21 cellular contexts compared by ENCODE assay signal in genomic region chr1:22321917-22322316, GRCh38.
DNase-seq lines count a peak whose midpoint lies in the region; ATAC-seq and TF ChIP-seq lines count a peak whose summit lies in the region.
"Had no signal": no experiment of that assay in that cellular context is flagged by ENCODE, and none has a peak within 500 bp of the region (broad histone marks: within the 10 kb centered on the region; RNA-seq: fewer than 3 reads in every experiment).

No MANE protein-coding gene starts in this region.

- no peak overlapping the region for H3K27ac Mint-ChIP-seq in glutamatergic neuron (ENCODE audit: unreplicated experiment)
- H3K27ac Mint-ChIP-seq: CD14-positive monocyte; CD8-positive, alpha-beta memory T cell had no signal

- no peak for TF ChIP-seq CTCF in glutamatergic neuron (IDR thresholded peaks at IDR 0.05; ENCODE audit: partially characterized antibody, unreplicated experiment)

- H3K4me3 ChIP-seq in H7 (ENCODE audit: insufficient read depth, low read depth, low read length): no peak overlapping the region
- H3K4me3 ChIP-seq: SJSA1 had no signal

- intact Hi-C loops in sciatic nerve (cut with DNase I): no loop called here

- no peak overlapping the region for H3K4me3 Mint-ChIP-seq in glutamatergic neuron (ENCODE audit: unreplicated experiment)
- H3K4me3 Mint-ChIP-seq: CD14-positive monocyte; CD8-positive, alpha-beta memory T cell had no signal

- DNase-seq in D341Med (ENCODE audit: low spot score) (peak; percentile 9), H7 (peak; percentile 59), left lobe of liver (ENCODE audit: low spot score) (peak; percentile 26), sciatic nerve (ENCODE audit: low spot score) (peak; percentile 21), NCI-H1417 treated with DMSO at 0.1 percent for 48 hours (lab: John Stamatoyannopoulos, UW) (no peak), AG08395 (ENCODE audit: low spot score) (no peak), glutamatergic neuron (no peak)
- DNase-seq: BE2C; CD8-positive, alpha-beta memory T cell; DMS79 treated with DMSO at 0.1 percent for 48 hours; KBM-7; MV-4-11; NCI-H1694; NCI-H2029 treated with DMSO at 0.1 percent for 48 hours; NCI-H2227 treated with DMSO at 0.1 percent for 48 hours; NCI-H526 treated with DMSO at 0.1 percent for 48 hours; Right ventricle myocardium superior; RPMI8226 had no signal

- no peak for ATAC-seq in left lobe of liver
- ATAC-seq in sciatic nerve: no peak
- ATAC-seq in GM21423 (IDR thresholded peaks at IDR 0.05; ENCODE audit: unreplicated experiment): no peak

- peaks cover 10% of the 10 kb centered on the region for H3K4me1 Mint-ChIP-seq in glutamatergic neuron (ENCODE audit: low read depth, unreplicated experiment)
- H3K4me1 Mint-ChIP-seq: CD14-positive monocyte; CD8-positive, alpha-beta memory T cell had no signal

- peaks cover 2% of the 10 kb centered on the region for H3K27me3 Mint-ChIP-seq in glutamatergic neuron (ENCODE audit: unreplicated experiment)

- no peaks in the 10 kb centered on the region for H3K9me3 Mint-ChIP-seq in glutamatergic neuron (ENCODE audit: unreplicated experiment)
- H3K9me3 Mint-ChIP-seq: CD8-positive, alpha-beta memory T cell had no signal

- peaks cover 5% of the 10 kb centered on the region for H3K27me3 ChIP-seq in H7 (ENCODE audit: control insufficient read depth, insufficient read depth, low read length)
- H3K27me3 ChIP-seq: BE2C, SJSA1 had no signal

- no peaks in the 10 kb centered on the region for H3K36me3 ChIP-seq in H7 (replicated peaks; ENCODE audit: control insufficient read depth, insufficient read depth, low read length)
- H3K36me3 ChIP-seq: BE2C, SJSA1 had no signal

- no peaks in the 10 kb centered on the region for H3K36me3 Mint-ChIP-seq in glutamatergic neuron (ENCODE audit: unreplicated experiment)
- H3K36me3 Mint-ChIP-seq: CD14-positive monocyte; CD8-positive, alpha-beta memory T cell had no signal

Comparison
In these comparisons a context has a peak if more than half of its experiments do, and no peak if none do; other contexts are left out.
1. DNase-seq: peak in D341Med (single experiment), H7 (single experiment), left lobe of liver (single experiment) and sciatic nerve (single experiment); none in NCI-H1417 treated with DMSO at 0.1 percent for 48 hours (single experiment), AG08395 (single experiment) and glutamatergic neuron (single experiment).